In genomic region chr19:48419158-48419920, GRCh38 we compare ENCODE assay signal across 8 cellular contexts. TPM values are rescaled to one million over a fixed set of nuclear protein-coding genes. Genes with fewer than 3 reads are reported as not detected.
DNase-seq lines count a peak whose midpoint lies in the region; ATAC-seq and TF ChIP-seq lines count a peak whose summit lies in the region.

No MANE protein-coding gene starts in this region.

- H3K27me3 Mint-ChIP-seq in activated T-cell treated with anti-CD3 and anti-CD28 coated beads, Interleukin-2, amount 50 U/mL, for 4 hours (ENCODE audit: low read depth), result peaks cover 11% of the 10 kb centered on the region

- H3K9me3 ChIP-seq in BLaER1 (no peaks in the 10 kb centered on the region), NT2/D1 (ENCODE audit: insufficient read depth, low read length) (no peaks in the 10 kb centered on the region), left ventricle myocardium inferior (replicated peaks) (no peaks in the 10 kb centered on the region)

- H3K27me3 ChIP-seq in BLaER1 (peaks cover 9% of the 10 kb centered on the region), NT2/D1 (ENCODE audit: insufficient read depth, insufficient read length) (peaks cover 2% of the 10 kb centered on the region), left ventricle myocardium inferior (ENCODE audit: low read depth) (peaks cover 15% of the 10 kb centered on the region)

- H3K27ac ChIP-seq in BLaER1, result peak overlapping the region; percentile 81
- no peak overlapping the region for H3K27ac ChIP-seq in left ventricle myocardium inferior (replicated peaks)

- peak overlapping the region; percentile 71 for H3K4me2 ChIP-seq in BLaER1

- H3K4me1 Mint-ChIP-seq in activated T-cell treated with anti-CD3 and anti-CD28 coated beads, Interleukin-2, amount 50 U/mL, for 4 hours (ENCODE audit: low read depth), result peaks cover 16% of the 10 kb centered on the region

- H3K36me3 Mint-ChIP-seq in activated T-cell treated with anti-CD3 and anti-CD28 coated beads, Interleukin-2, amount 50 U/mL, for 4 hours (ENCODE audit: insufficient read depth), result no peaks in the 10 kb centered on the region

- no peaks in the 10 kb centered on the region for H4K20me1 ChIP-seq in BLaER1

- no peaks in the 10 kb centered on the region for H3K9me3 Mint-ChIP-seq in activated T-cell treated with anti-CD3 and anti-CD28 coated beads, Interleukin-2, amount 50 U/mL, for 4 hours

- H3K36me3 ChIP-seq in BLaER1, result no peaks in the 10 kb centered on the region
- H3K36me3 ChIP-seq in NT2/D1 (ENCODE audit: insufficient read depth, insufficient read length, low read length), result peaks cover 6% of the 10 kb centered on the region
- no peaks in the 10 kb centered on the region for H3K36me3 ChIP-seq in left ventricle myocardium inferior

- intact Hi-C loops in left ventricle myocardium inferior (cut with micrococcal nuclease), result no loop called here

- peak overlapping the region; percentile 40; the same call in 1 of the 2 replicates for H3K9ac ChIP-seq in BLaER1
- H3K9ac ChIP-seq in NT2/D1 (ENCODE audit: insufficient read length, low read depth), result peak overlapping the region; percentile 70

- DNase-seq in NT2/D1 (ENCODE audit: low read depth, low spot score) (no peak), left ventricle myocardium inferior (peak; percentile 43), foreskin melanocyte (no peak), hippocampal formation (lab: John Stamatoyannopoulos, UW) (no peak)
- DNase-seq in activated T-cell treated with anti-CD3 and anti-CD28 coated beads, Interleukin-2, amount 50 U/mL, for 4 hours, result peak; percentile 60
- peak; percentile 73 for DNase-seq in stimulated activated CD4-positive, alpha-beta T cell treated with anti-CD3 and anti-CD28 coated beads, Interleukin-4, amount 100 ng/mL, for 24 hours

- H3K4me3 Mint-ChIP-seq in activated T-cell treated with anti-CD3 and anti-CD28 coated beads, Interleukin-2, amount 50 U/mL, for 4 hours, result peak overlapping the region; percentile 59

- peak; percentile 69 for ATAC-seq in GM21381 (IDR thresholded peaks at IDR 0.05; ENCODE audit: unreplicated experiment)
- peak; percentile 81 to 85 for ATAC-seq in activated T-cell treated with anti-CD3 and anti-CD28 coated beads, Interleukin-2, amount 50 U/mL, for 4 hours

- H3K4me3 ChIP-seq in BLaER1, result peak overlapping the region; percentile 56
- peak overlapping the region; percentile 11 for H3K4me3 ChIP-seq in NT2/D1 (ENCODE audit: insufficient read length, low read depth)
- no peak overlapping the region for H3K4me3 ChIP-seq in left ventricle myocardium inferior

- TF ChIP-seq CTCF in left ventricle myocardium inferior (IDR thresholded peaks at IDR 0.05; ENCODE audit: borderline replicate concordance), result no peak

- H3K4me1 ChIP-seq in BLaER1, result peaks cover 51% of the 10 kb centered on the region
- H3K4me1 ChIP-seq in NT2/D1 (ENCODE audit: insufficient read depth, insufficient read length), result peaks cover 7% of the 10 kb centered on the region
- H3K4me1 ChIP-seq in left ventricle myocardium inferior, result peaks cover 23% of the 10 kb centered on the region

RNA-seq across cellular contexts. Expression of gene GRIN2D, which starts 25.9 kb away (rescaled TPM):
- total RNA-seq in activated T-cell treated with anti-CD3 and anti-CD28 coated beads, Interleukin-2, amount 50 U/mL, for 4 hours, result under 1 TPM; 0.11 to 0.14 (median 0.13) TPM
- total RNA-seq in left ventricle myocardium inferior, result 0.30 TPM

RNA-seq across cellular contexts. Expression of gene GRWD1, which starts 26.4 kb away (rescaled TPM):
- 100 to 1,000 TPM; 175 to 192 (median 187) TPM for total RNA-seq in activated T-cell treated with anti-CD3 and anti-CD28 coated beads, Interleukin-2, amount 50 U/mL, for 4 hours
- 17.0 TPM for total RNA-seq in left ventricle myocardium inferior

RNA-seq across cellular contexts. Expression of gene KDELR1, which starts 28.0 kb away (rescaled TPM):
- 10 to 100 TPM; 58.6 to 63.8 (median 61.3) TPM for total RNA-seq in activated T-cell treated with anti-CD3 and anti-CD28 coated beads, Interleukin-2, amount 50 U/mL, for 4 hours
- 68.4 TPM for total RNA-seq in left ventricle myocardium inferior

RNA-seq across cellular contexts. Expression of gene KCNJ14, which starts 36.0 kb away (rescaled TPM):
- 1 to 10 TPM; 3.1 to 3.3 (median 3.3) TPM for total RNA-seq in activated T-cell treated with anti-CD3 and anti-CD28 coated beads, Interleukin-2, amount 50 U/mL, for 4 hours
- 0.27 TPM for total RNA-seq in left ventricle myocardium inferior

RNA-seq across cellular contexts. Expression of gene CYTH2, which starts 49.8 kb away (rescaled TPM):
- 10 to 100 TPM; 30.7 to 36.2 (median 31.5) TPM for total RNA-seq in activated T-cell treated with anti-CD3 and anti-CD28 coated beads, Interleukin-2, amount 50 U/mL, for 4 hours
- total RNA-seq in left ventricle myocardium inferior, result 32.1 TPM

Comparison
In these comparisons a context has a peak if more than half of its experiments do, and no peak if none do; other contexts are left out.
1. DNase-seq: peak in activated T-cell treated with anti-CD3 and anti-CD28 coated beads, Interleukin-2, amount 50 U/mL, for 4 hours (single experiment), left ventricle myocardium inferior (single experiment) and stimulated activated CD4-positive, alpha-beta T cell treated with anti-CD3 and anti-CD28 coated beads, Interleukin-4, amount 100 ng/mL, for 24 hours (single experiment); none in NT2/D1 (single experiment), foreskin melanocyte (single experiment) and hippocampal formation (0 of 2).